Comparison of ENCODE assay signal across 1 cellular context in the genomic region with DNA sequence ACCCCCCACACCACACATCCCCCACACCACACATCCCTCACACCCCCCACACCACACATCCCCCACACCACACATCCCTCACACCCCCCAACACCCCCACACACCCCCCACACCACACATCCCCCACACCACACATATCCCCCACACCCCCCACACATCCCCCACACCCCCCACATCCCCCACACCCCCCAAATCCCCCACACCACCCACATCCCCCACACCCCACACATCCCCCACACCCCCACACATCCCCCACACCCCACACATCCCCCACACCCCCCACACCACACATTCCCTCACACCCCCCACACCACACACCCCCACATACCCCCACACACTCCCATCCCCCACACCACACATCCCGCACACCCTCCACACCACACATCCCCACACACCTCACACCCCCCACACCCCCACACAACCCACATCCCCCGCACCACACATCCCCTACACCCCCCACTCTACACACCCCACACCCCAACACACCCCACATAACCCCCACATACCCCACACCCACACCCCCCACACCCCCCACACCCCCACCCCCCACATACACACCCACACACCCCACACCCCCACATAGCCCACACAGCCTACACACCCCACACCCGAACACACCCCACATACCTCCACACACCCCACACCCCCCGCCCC.
TF ChIP-seq lines count a peak whose summit lies in the region.

No MANE protein-coding gene starts in this region.

TF ChIP-seq in GM23338, 12 proteins besides CTCF, POLR2A, EP300 and RAD21 (continued from another document):
- TF ChIP-seq, protein P1, sequence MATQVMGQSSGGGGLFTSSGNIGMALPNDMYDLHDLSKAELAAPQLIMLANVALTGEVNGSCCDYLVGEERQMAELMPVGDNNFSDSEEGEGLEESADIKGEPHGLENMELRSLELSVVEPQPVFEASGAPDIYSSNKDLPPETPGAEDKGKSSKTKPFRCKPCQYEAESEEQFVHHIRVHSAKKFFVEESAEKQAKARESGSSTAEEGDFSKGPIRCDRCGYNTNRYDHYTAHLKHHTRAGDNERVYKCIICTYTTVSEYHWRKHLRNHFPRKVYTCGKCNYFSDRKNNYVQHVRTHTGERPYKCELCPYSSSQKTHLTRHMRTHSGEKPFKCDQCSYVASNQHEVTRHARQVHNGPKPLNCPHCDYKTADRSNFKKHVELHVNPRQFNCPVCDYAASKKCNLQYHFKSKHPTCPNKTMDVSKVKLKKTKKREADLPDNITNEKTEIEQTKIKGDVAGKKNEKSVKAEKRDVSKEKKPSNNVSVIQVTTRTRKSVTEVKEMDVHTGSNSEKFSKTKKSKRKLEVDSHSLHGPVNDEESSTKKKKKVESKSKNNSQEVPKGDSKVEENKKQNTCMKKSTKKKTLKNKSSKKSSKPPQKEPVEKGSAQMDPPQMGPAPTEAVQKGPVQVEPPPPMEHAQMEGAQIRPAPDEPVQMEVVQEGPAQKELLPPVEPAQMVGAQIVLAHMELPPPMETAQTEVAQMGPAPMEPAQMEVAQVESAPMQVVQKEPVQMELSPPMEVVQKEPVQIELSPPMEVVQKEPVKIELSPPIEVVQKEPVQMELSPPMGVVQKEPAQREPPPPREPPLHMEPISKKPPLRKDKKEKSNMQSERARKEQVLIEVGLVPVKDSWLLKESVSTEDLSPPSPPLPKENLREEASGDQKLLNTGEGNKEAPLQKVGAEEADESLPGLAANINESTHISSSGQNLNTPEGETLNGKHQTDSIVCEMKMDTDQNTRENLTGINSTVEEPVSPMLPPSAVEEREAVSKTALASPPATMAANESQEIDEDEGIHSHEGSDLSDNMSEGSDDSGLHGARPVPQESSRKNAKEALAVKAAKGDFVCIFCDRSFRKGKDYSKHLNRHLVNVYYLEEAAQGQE (IDR thresholded peaks at IDR 0.05; ENCODE audit: unreplicated experiment): no peak
- TF ChIP-seq EZH2phosphoT487 (IDR thresholded peaks at IDR 0.05; ENCODE audit: unreplicated experiment) (no peak), POLR2AphosphoS5 (IDR thresholded peaks at IDR 0.05; ENCODE audit: low read depth) (no peak)
